Comparison of ENCODE assay signal across 12 cellular contexts in genomic region chr2:233209978-233210680, GRCh38. TPM values are rescaled to one million over a fixed set of nuclear protein-coding genes. Genes with fewer than 3 reads are reported as not detected.
DNase-seq lines count a peak whose midpoint lies in the region; ATAC-seq and TF ChIP-seq lines count a peak whose summit lies in the region.
"Had no signal": no experiment of that assay in that cellular context is flagged by ENCODE, and none has a peak within 500 bp of the region (broad histone marks: within the 10 kb centered on the region; RNA-seq: fewer than 3 reads in every experiment).

No MANE protein-coding gene starts in this region.

- ATAC-seq in activated B cell treated with CpG ODN at 0.5 μM for 24 hours (ENCODE audit: low read depth): no peak
- peak; percentile 41 for ATAC-seq in stimulated activated naive CD8-positive, alpha-beta T cell treated with anti-CD3 and anti-CD28 coated beads, Interleukin-15, amount 100 ng/mL, for 72 hours
- no peak for ATAC-seq in GM18511 (IDR thresholded peaks at IDR 0.05; ENCODE audit: unreplicated experiment)
- ATAC-seq in body of pancreas: no peak

- WGBS in body of pancreas, 2 donors: 79 to 88% methylated on average over 12 of the region's 12 CpGs

- H3K27ac Mint-ChIP-seq in activated CD4-positive, alpha-beta memory T cell treated with anti-CD3 and anti-CD28 coated beads, Interleukin-2, amount 10 ng/mL, durations not matched to agents 7 days and 5 days: peak overlapping the region; percentile 9
- H3K27ac Mint-ChIP-seq in activated CD4-positive, alpha-beta memory T cell treated with anti-CD3 and anti-CD28 coated beads for 36 hours: no peak overlapping the region
- H3K27ac Mint-ChIP-seq in activated B cell treated with CpG ODN at 0.5 μM for 24 hours: peak overlapping the region; percentile 48
- peak overlapping the region; percentile 35 to 79 for H3K27ac Mint-ChIP-seq in stimulated activated naive CD8-positive, alpha-beta T cell treated with anti-CD3 and anti-CD28 coated beads, Interleukin-15, amount 100 ng/mL, for 72 hours

- POLR2A ChIA-PET in activated CD4-positive, alpha-beta memory T cell treated with anti-CD3 and anti-CD28 coated beads, Interleukin-2, amount 10 ng/mL, durations not matched to agents 7 days and 5 days (lab: Charles Lee): interaction anchor here (0.6 to 1.9 kb wide), 3 partner anchors 11 to 33 kb away, joined by 3 to 6 read pairs (median 4); no protein-coding TSS in a partner anchor
- POLR2A ChIA-PET in activated CD4-positive, alpha-beta memory T cell treated with anti-CD3 and anti-CD28 coated beads for 36 hours (lab: Charles Lee): no interaction called here
- POLR2A ChIA-PET in activated B cell treated with CpG ODN at 0.5 μM for 24 hours (lab: Charles Lee): interaction anchor here (0.7 kb wide), 1 partner anchor 209 kb away, joined by 3 read pairs; no protein-coding TSS in a partner anchor

- intact Hi-C loops in activated CD4-positive, alpha-beta memory T cell treated with anti-CD3 and anti-CD28 coated beads for 36 hours (cut with micrococcal nuclease): no loop called here
- intact Hi-C loops in activated B cell treated with CpG ODN at 0.5 μM for 24 hours (cut with micrococcal nuclease) (no loop called here), body of pancreas (cut with DNase I) (no loop called here)

- H3K4me3 Mint-ChIP-seq in activated CD4-positive, alpha-beta memory T cell treated with anti-CD3 and anti-CD28 coated beads, Interleukin-2, amount 10 ng/mL, durations not matched to agents 7 days and 5 days: no peak overlapping the region
- H3K4me3 Mint-ChIP-seq in activated CD4-positive, alpha-beta memory T cell treated with anti-CD3 and anti-CD28 coated beads for 36 hours: no peak overlapping the region
- no peak overlapping the region for H3K4me3 Mint-ChIP-seq in activated B cell treated with CpG ODN at 0.5 μM for 24 hours
- no peak overlapping the region for H3K4me3 Mint-ChIP-seq in stimulated activated naive CD8-positive, alpha-beta T cell treated with anti-CD3 and anti-CD28 coated beads, Interleukin-15, amount 100 ng/mL, for 72 hours

- H3K27me3 ChIP-seq in iPS-20b (ENCODE audit: insufficient read depth, low read length): no peaks in the 10 kb centered on the region
- H3K27me3 ChIP-seq in body of pancreas: no peaks in the 10 kb centered on the region
- H3K27me3 ChIP-seq: right atrium auricular region had no signal

- no peaks in the 10 kb centered on the region for H3K27me3 Mint-ChIP-seq in activated CD4-positive, alpha-beta memory T cell treated with anti-CD3 and anti-CD28 coated beads, Interleukin-2, amount 10 ng/mL, durations not matched to agents 7 days and 5 days
- no peaks in the 10 kb centered on the region for H3K27me3 Mint-ChIP-seq in activated CD4-positive, alpha-beta memory T cell treated with anti-CD3 and anti-CD28 coated beads for 36 hours
- H3K27me3 Mint-ChIP-seq in activated B cell treated with CpG ODN at 0.5 μM for 24 hours: no peaks in the 10 kb centered on the region
- no peaks in the 10 kb centered on the region for H3K27me3 Mint-ChIP-seq in stimulated activated naive CD8-positive, alpha-beta T cell treated with anti-CD3 and anti-CD28 coated beads, Interleukin-15, amount 100 ng/mL, for 72 hours

- CTCF ChIA-PET in activated CD4-positive, alpha-beta memory T cell treated with anti-CD3 and anti-CD28 coated beads, Interleukin-2, amount 10 ng/mL, durations not matched to agents 7 days and 5 days (lab: Charles Lee): no interaction called here
- CTCF ChIA-PET in activated CD4-positive, alpha-beta memory T cell treated with anti-CD3 and anti-CD28 coated beads for 36 hours (lab: Charles Lee): interaction anchor here (0.9 kb wide), 1 partner anchor 21 kb away, joined by 3 read pairs; no protein-coding TSS in a partner anchor
- CTCF ChIA-PET in activated B cell treated with CpG ODN at 0.5 μM for 24 hours (lab: Charles Lee): no interaction called here

- H3K4me3 ChIP-seq in iPS-20b (ENCODE audit: low read length) (peak overlapping the region; percentile 19; the same call in 1 of the 2 replicates), body of pancreas (no peak overlapping the region)

- peaks cover 21% of the 10 kb centered on the region for H3K4me1 ChIP-seq in iPS-20b (ENCODE audit: insufficient read depth, low read length)
- no peaks in the 10 kb centered on the region for H3K4me1 ChIP-seq in body of pancreas

- TF ChIP-seq CTCF in activated B cell treated with CpG ODN at 0.5 μM for 24 hours (IDR thresholded peaks at IDR 0.05): no peak
- TF ChIP-seq CTCF in body of pancreas (IDR thresholded peaks at IDR 0.05): no peak

- peaks cover 47% of the 10 kb centered on the region for H3K36me3 Mint-ChIP-seq in activated CD4-positive, alpha-beta memory T cell treated with anti-CD3 and anti-CD28 coated beads, Interleukin-2, amount 10 ng/mL, durations not matched to agents 7 days and 5 days (ENCODE audit: low read depth)
- no peaks in the 10 kb centered on the region for H3K36me3 Mint-ChIP-seq in activated CD4-positive, alpha-beta memory T cell treated with anti-CD3 and anti-CD28 coated beads for 36 hours
- H3K36me3 Mint-ChIP-seq in activated B cell treated with CpG ODN at 0.5 μM for 24 hours (ENCODE audit: low read depth): peaks cover 58% of the 10 kb centered on the region

- no peaks in the 10 kb centered on the region for H3K9me3 ChIP-seq in iPS-20b (ENCODE audit: insufficient read depth, low read depth, low read length)
- no peaks in the 10 kb centered on the region for H3K9me3 ChIP-seq in body of pancreas
- H3K9me3 ChIP-seq: right atrium auricular region had no signal

- DNase-seq in activated CD4-positive, alpha-beta memory T cell treated with anti-CD3 and anti-CD28 coated beads, Interleukin-2, amount 10 ng/mL, durations not matched to agents 7 days and 5 days: no peak
- DNase-seq in activated CD4-positive, alpha-beta memory T cell treated with anti-CD3 and anti-CD28 coated beads for 36 hours: no peak
- DNase-seq in activated B cell treated with CpG ODN at 0.5 μM for 24 hours: no peak
- no peak for DNase-seq in stimulated activated naive CD8-positive, alpha-beta T cell treated with anti-CD3 and anti-CD28 coated beads, Interleukin-15, amount 100 ng/mL, for 72 hours
- no peak for DNase-seq in NCI-H69 (lab: John Stamatoyannopoulos, UW)
- DNase-seq in body of pancreas: no peak
- DNase-seq: activated CD4-positive, alpha-beta T cell treated with anti-CD3 and anti-CD28 coated beads for 1 hour; amniotic stem cell; NCI-H1930 had no signal

- H3K9ac ChIP-seq in iPS-20b (ENCODE audit: low read depth, low read length): no peak overlapping the region

- no peak overlapping the region for H3K27ac ChIP-seq in iPS-20b (ENCODE audit: low read length)
- no peak overlapping the region for H3K27ac ChIP-seq in body of pancreas
- H3K27ac ChIP-seq: right atrium auricular region had no signal

- no peaks in the 10 kb centered on the region for H3K9me3 Mint-ChIP-seq in activated CD4-positive, alpha-beta memory T cell treated with anti-CD3 and anti-CD28 coated beads, Interleukin-2, amount 10 ng/mL, durations not matched to agents 7 days and 5 days
- no peaks in the 10 kb centered on the region for H3K9me3 Mint-ChIP-seq in activated CD4-positive, alpha-beta memory T cell treated with anti-CD3 and anti-CD28 coated beads for 36 hours
- H3K9me3 Mint-ChIP-seq in activated B cell treated with CpG ODN at 0.5 μM for 24 hours: no peaks in the 10 kb centered on the region
- H3K9me3 Mint-ChIP-seq in stimulated activated naive CD8-positive, alpha-beta T cell treated with anti-CD3 and anti-CD28 coated beads, Interleukin-15, amount 100 ng/mL, for 72 hours: no peaks in the 10 kb centered on the region

- H3K36me3 ChIP-seq in iPS-20b (ENCODE audit: insufficient read depth, low read depth, low read length) (no peaks in the 10 kb centered on the region), body of pancreas (replicated peaks in 1 of 2; ENCODE audit: insufficient read depth in 1 of 2, low read depth in 2 of 2) (no peaks in the 10 kb centered on the region)
- H3K36me3 ChIP-seq: right atrium auricular region had no signal

- no peak for TF ChIP-seq POLR2A in body of pancreas (IDR thresholded peaks at IDR 0.05)

- H3K4me1 Mint-ChIP-seq in activated CD4-positive, alpha-beta memory T cell treated with anti-CD3 and anti-CD28 coated beads, Interleukin-2, amount 10 ng/mL, durations not matched to agents 7 days and 5 days: peaks cover 13% of the 10 kb centered on the region
- H3K4me1 Mint-ChIP-seq in activated CD4-positive, alpha-beta memory T cell treated with anti-CD3 and anti-CD28 coated beads for 36 hours (ENCODE audit: low read depth): peaks cover 12% of the 10 kb centered on the region
- peaks cover 11% of the 10 kb centered on the region for H3K4me1 Mint-ChIP-seq in activated B cell treated with CpG ODN at 0.5 μM for 24 hours
- H3K4me1 Mint-ChIP-seq in stimulated activated naive CD8-positive, alpha-beta T cell treated with anti-CD3 and anti-CD28 coated beads, Interleukin-15, amount 100 ng/mL, for 72 hours: peaks cover 32% of the 10 kb centered on the region

RNA-seq across cellular contexts. Expression of gene ATG16L1, which starts 41.3 kb away (rescaled TPM):
- 10 to 100 TPM; 55.9 to 58.9 TPM for total RNA-seq in activated CD4-positive, alpha-beta memory T cell treated with anti-CD3 and anti-CD28 coated beads, Interleukin-2, amount 10 ng/mL, durations not matched to agents 7 days and 5 days
- 10 to 100 TPM; 27.0 to 30.5 TPM for total RNA-seq in activated CD4-positive, alpha-beta memory T cell treated with anti-CD3 and anti-CD28 coated beads for 36 hours
- total RNA-seq in activated B cell treated with CpG ODN at 0.5 μM for 24 hours (39.0 and 49.9 TPM in 2 replicates), body of pancreas (10 to 100 TPM; 23.7 to 29.1 TPM)
